ENCODE assay signal across 14 cellular contexts in the genomic region with DNA sequence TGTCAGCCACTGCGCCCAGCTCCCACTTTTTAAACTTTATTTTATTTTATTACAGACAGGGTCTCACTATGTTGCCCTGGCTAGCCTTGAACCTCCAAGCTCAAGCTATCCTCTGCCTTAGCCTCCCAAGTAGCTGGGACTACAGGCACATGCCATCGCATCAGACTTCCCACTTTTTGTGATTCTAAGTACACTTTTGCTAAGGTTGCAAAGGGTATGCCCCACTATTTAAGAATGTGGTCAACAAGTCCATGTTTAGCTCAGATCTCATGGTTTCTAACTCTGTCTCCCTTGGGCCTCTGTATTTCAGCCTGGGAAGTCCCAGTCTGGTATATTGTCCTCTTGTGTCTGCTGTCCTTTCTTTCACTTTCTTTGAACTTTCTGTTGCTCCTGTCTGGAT. TPM values are rescaled to one million over a fixed set of nuclear protein-coding genes. Genes with fewer than 3 reads are reported as not detected.
DNase-seq lines count a peak whose midpoint lies in the region; ATAC-seq and TF ChIP-seq lines count a peak whose summit lies in the region.
"Had no signal": no experiment of that assay in that cellular context is flagged by ENCODE, and none has a peak within 500 bp of the region (broad histone marks: within the 10 kb centered on the region; RNA-seq: fewer than 3 reads in every experiment).

No MANE protein-coding gene starts in this region.

- no peak for DNase-seq in HFFc6
- no peak for DNase-seq in coronary artery (ENCODE audit: low spot score)
- DNase-seq in activated naive CD4-positive, alpha-beta T cell treated with anti-CD3 and anti-CD28 coated beads, Interleukin-2, amount 10 ng/mL, durations not matched to agents 7 days and 5 days, result no peak
- no peak for DNase-seq in NCI-H1930 (lab: John Stamatoyannopoulos, UW)
- DNase-seq: activated CD4-positive, alpha-beta T cell treated with anti-CD3 and anti-CD28 coated beads for 48 hours; activated naive CD4-positive, alpha-beta T cell treated with Interleukin-2 at 50 U/mL for 16 hours; NCI-H187 treated with DMSO at 0.1 percent for 48 hours; NK-92 treated with Interleukin-12 subunit alpha and Interleukin-12 subunit beta, amount 100 ng/mL, for 24 hours; stimulated activated CD4-positive, alpha-beta T cell treated with anti-CD3 and anti-CD28 coated beads, Interleukin-2, amount 100 ng/mL, for 24 hours; stomach had no signal

- no peak overlapping the region for H3K4me3 Mint-ChIP-seq in HFFc6
- H3K4me3 Mint-ChIP-seq in activated naive CD4-positive, alpha-beta T cell treated with anti-CD3 and anti-CD28 coated beads, Interleukin-2, amount 10 ng/mL, durations not matched to agents 7 days and 5 days, result no peak overlapping the region
- H3K4me3 Mint-ChIP-seq: central memory CD8-positive, alpha-beta T cell had no signal

- H3K27ac Mint-ChIP-seq in HFFc6, result peak overlapping the region; percentile 34; the same call in 1 of the 2 replicates
- H3K27ac Mint-ChIP-seq in activated naive CD4-positive, alpha-beta T cell treated with anti-CD3 and anti-CD28 coated beads, Interleukin-2, amount 10 ng/mL, durations not matched to agents 7 days and 5 days, result no peak overlapping the region

- TF ChIP-seq CTCF in HFFc6 (IDR thresholded peaks at IDR 0.05) (no peak), coronary artery (IDR thresholded peaks at IDR 0.05) (no peak)

- H3K9me3 Mint-ChIP-seq in HFFc6, result no peaks in the 10 kb centered on the region
- no peaks in the 10 kb centered on the region for H3K9me3 Mint-ChIP-seq in activated naive CD4-positive, alpha-beta T cell treated with anti-CD3 and anti-CD28 coated beads, Interleukin-2, amount 10 ng/mL, durations not matched to agents 7 days and 5 days
- H3K9me3 Mint-ChIP-seq: central memory CD8-positive, alpha-beta T cell had no signal

- ATAC-seq in GM19035 (IDR thresholded peaks at IDR 0.05; ENCODE audit: unreplicated experiment) (peak; percentile 62), HG03354 (IDR thresholded peaks at IDR 0.05; ENCODE audit: poor library complexity, severe bottlenecking, unreplicated experiment) (peak; percentile 74), GM21528 (IDR thresholded peaks at IDR 0.05; ENCODE audit: low FRiP score, unreplicated experiment) (no peak)

- CTCF ChIA-PET in activated naive CD4-positive, alpha-beta T cell treated with anti-CD3 and anti-CD28 coated beads, Interleukin-2, amount 10 ng/mL, durations not matched to agents 7 days and 5 days (lab: Charles Lee), result no interaction called here

- H3K4me1 Mint-ChIP-seq in HFFc6 (ENCODE audit: low read depth), result peaks cover 65% of the 10 kb centered on the region
- peaks cover 10% of the 10 kb centered on the region for H3K4me1 Mint-ChIP-seq in activated naive CD4-positive, alpha-beta T cell treated with anti-CD3 and anti-CD28 coated beads, Interleukin-2, amount 10 ng/mL, durations not matched to agents 7 days and 5 days

- H3K27ac ChIP-seq in coronary artery, result no peak overlapping the region
- H3K27ac ChIP-seq: stomach had no signal

- no peaks in the 10 kb centered on the region for H3K36me3 Mint-ChIP-seq in HFFc6 (ENCODE audit: low read depth)
- no peaks in the 10 kb centered on the region for H3K36me3 Mint-ChIP-seq in activated naive CD4-positive, alpha-beta T cell treated with anti-CD3 and anti-CD28 coated beads, Interleukin-2, amount 10 ng/mL, durations not matched to agents 7 days and 5 days

- H3K4me3 ChIP-seq in coronary artery, result no peak overlapping the region
- H3K4me3 ChIP-seq: stomach had no signal

- H3K27me3 Mint-ChIP-seq in HFFc6 (ENCODE audit: insufficient read depth), result peaks cover 7% of the 10 kb centered on the region
- no peaks in the 10 kb centered on the region for H3K27me3 Mint-ChIP-seq in activated naive CD4-positive, alpha-beta T cell treated with anti-CD3 and anti-CD28 coated beads, Interleukin-2, amount 10 ng/mL, durations not matched to agents 7 days and 5 days
- H3K27me3 Mint-ChIP-seq: central memory CD8-positive, alpha-beta T cell had no signal

RNA-seq across cellular contexts. Expression of a gene that starts 35.3 kb away (rescaled TPM):
- under 1 TPM; 0.14 to 0.91 (median 0.47) TPM for total RNA-seq in HFFc6 (2021; fragmentation: NEBNext Ultra II Directional; extraction: Animal tissue kit (Norgen Biotek cat#: 25700))
